In genomic region chr13:100608906-100609305, GRCh38 we compare ENCODE assay signal across 8 cellular contexts. TPM values are rescaled to one million over a fixed set of nuclear protein-coding genes. Genes with fewer than 3 reads are reported as not detected.
DNase-seq lines count a peak whose midpoint lies in the region; ATAC-seq, FAIRE-seq and TF ChIP-seq lines count a peak whose summit lies in the region.

No MANE protein-coding gene starts in this region.

- intact Hi-C loops in pancreas (cut with DNase I): no loop called here

- H3K4me1 Mint-ChIP-seq in activated naive CD8-positive, alpha-beta T cell treated with anti-CD3 and anti-CD28 coated beads for 36 hours: peaks cover 18% of the 10 kb centered on the region

- H3K4me1 ChIP-seq in pancreas: no peaks in the 10 kb centered on the region

- no peaks in the 10 kb centered on the region for H3K27me3 ChIP-seq in pancreas

- peak; percentile 82 for ATAC-seq in HG03457 (IDR thresholded peaks at IDR 0.05; ENCODE audit: unreplicated experiment)
- no peak for ATAC-seq in pancreas

- H3K9me3 ChIP-seq in pancreas: no peaks in the 10 kb centered on the region

- FAIRE-seq in pancreas (lab: Jason Lieb, UNC): no peak

- H3K4me3 ChIP-seq in pancreas: no peak overlapping the region

- H3K4me3 Mint-ChIP-seq in activated naive CD8-positive, alpha-beta T cell treated with anti-CD3 and anti-CD28 coated beads for 36 hours: no peak overlapping the region

- H3K27ac Mint-ChIP-seq in activated naive CD8-positive, alpha-beta T cell treated with anti-CD3 and anti-CD28 coated beads for 36 hours: peak overlapping the region; percentile 18

- peak; percentile 72 for DNase-seq in GM10266 (ENCODE audit: extremely low spot score)
- DNase-seq in GM20000 (ENCODE audit: low spot score): peak; percentile 70
- DNase-seq in activated naive CD8-positive, alpha-beta T cell treated with anti-CD3 and anti-CD28 coated beads for 36 hours: peak; percentile 19
- DNase-seq in NCI-H69 (lab: John Stamatoyannopoulos, UW): no peak
- no peak for DNase-seq in pancreas
- DNase-seq in OCI-M2 (lab: John Stamatoyannopoulos, UW; ENCODE audit: unreplicated experiment): no peak
- DNase-seq in SKM-1 treated with dmso at 0.1 percent for 144 hours (lab: John Stamatoyannopoulos, UW; ENCODE audit: unreplicated experiment): no peak

- TF ChIP-seq CTCF in GM10266 (IDR thresholded peaks at IDR 0.05; ENCODE audit: control insufficient read depth, insufficient read depth, low read depth, missing control alignments) (no peak), GM20000 (IDR thresholded peaks at IDR 0.05; ENCODE audit: extremely low read depth, missing control alignments) (no peak), pancreas (IDR thresholded peaks at IDR 0.05) (no peak)

- no peaks in the 10 kb centered on the region for H3K27me3 Mint-ChIP-seq in activated naive CD8-positive, alpha-beta T cell treated with anti-CD3 and anti-CD28 coated beads for 36 hours

- H3K27ac ChIP-seq in pancreas: no peak overlapping the region

- no peaks in the 10 kb centered on the region for H3K9me3 Mint-ChIP-seq in activated naive CD8-positive, alpha-beta T cell treated with anti-CD3 and anti-CD28 coated beads for 36 hours

- H3K36me3 ChIP-seq in pancreas: peaks cover 0 to 5% (median 0%) of the 10 kb centered on the region in 3 donors

- H3K36me3 Mint-ChIP-seq in activated naive CD8-positive, alpha-beta T cell treated with anti-CD3 and anti-CD28 coated beads for 36 hours: peaks cover 28% of the 10 kb centered on the region

- 92 to 98% methylated on average over 6 of the region's 6 CpGs for WGBS in pancreas, 2 donors

RNA-seq across cellular contexts. Expression of gene GGACT, which starts 20.3 kb away (rescaled TPM):
- 1 to 10 TPM; 5.3 to 6.3 TPM for total RNA-seq in activated naive CD8-positive, alpha-beta T cell treated with anti-CD3 and anti-CD28 coated beads for 36 hours
- 1 to 10 TPM; 5.1 to 7.0 (median 6.4) TPM for total RNA-seq in pancreas
- polyA plus RNA-seq in pancreas: 1 to 10 TPM; 1.6 to 1.7 TPM

Comparison
In these comparisons a context has a peak if more than half of its experiments do, and no peak if none do; other contexts are left out.
1. DNase-seq: peak in GM10266 (single experiment), GM20000 (single experiment) and activated naive CD8-positive, alpha-beta T cell treated with anti-CD3 and anti-CD28 coated beads for 36 hours (single experiment); none in NCI-H69 (single experiment), pancreas (0 of 6), OCI-M2 (single experiment) and SKM-1 treated with dmso at 0.1 percent for 144 hours (single experiment).